ENCODE assay signal across 13 cellular contexts in genomic region chr4:151197258-151197657, GRCh38.
DNase-seq lines count a peak whose midpoint lies in the region; ATAC-seq and TF ChIP-seq lines count a peak whose summit lies in the region.
"Had no signal": no experiment of that assay in that cellular context is flagged by ENCODE, and none has a peak within 500 bp of the region (broad histone marks: within the 10 kb centered on the region; RNA-seq: fewer than 3 reads in every experiment).

No MANE protein-coding gene starts in this region.

- no peak for TF ChIP-seq CTCF in coronary artery (IDR thresholded peaks at IDR 0.05)

- H3K27ac ChIP-seq in coronary artery (peak overlapping the region in 1 of 2 donors; percentile 37), substantia nigra (ENCODE audit: low read depth, low read length, poor library complexity, severe bottlenecking) (peak overlapping the region; percentile 68)
- H3K27ac ChIP-seq: SJCRH30 had no signal

- peak overlapping the region; percentile 3 for H3K4me3 ChIP-seq in coronary artery
- H3K4me3 ChIP-seq: SJCRH30 had no signal

- peak; percentile 59 for ATAC-seq in left ventricle myocardium superior
- ATAC-seq in GM21360 (IDR thresholded peaks at IDR 0.05; ENCODE audit: unreplicated experiment), result no peak
- ATAC-seq in GM18870 (IDR thresholded peaks at IDR 0.05; ENCODE audit: unreplicated experiment), result no peak

- intact Hi-C loops in left ventricle myocardium superior (cut with micrococcal nuclease), result no loop called here

- peak; percentile 62 for DNase-seq in GM04503 (ENCODE audit: low read depth)
- no peak for DNase-seq in coronary artery (ENCODE audit: low spot score)
- DNase-seq in left ventricle myocardium superior, result no peak
- no peak for DNase-seq in substantia nigra (lab: John Stamatoyannopoulos, UW)
- DNase-seq in NCI-H82 treated with DMSO at 0.1 percent for 48 hours (lab: John Stamatoyannopoulos, UW; ENCODE audit: unreplicated experiment), result no peak
- no peak for DNase-seq in T-helper 1 cell
- DNase-seq: activated gamma-delta T cell, NCI-H2029, NCI-H82, occipital lobe, SJCRH30 had no signal
